In the genomic region with DNA sequence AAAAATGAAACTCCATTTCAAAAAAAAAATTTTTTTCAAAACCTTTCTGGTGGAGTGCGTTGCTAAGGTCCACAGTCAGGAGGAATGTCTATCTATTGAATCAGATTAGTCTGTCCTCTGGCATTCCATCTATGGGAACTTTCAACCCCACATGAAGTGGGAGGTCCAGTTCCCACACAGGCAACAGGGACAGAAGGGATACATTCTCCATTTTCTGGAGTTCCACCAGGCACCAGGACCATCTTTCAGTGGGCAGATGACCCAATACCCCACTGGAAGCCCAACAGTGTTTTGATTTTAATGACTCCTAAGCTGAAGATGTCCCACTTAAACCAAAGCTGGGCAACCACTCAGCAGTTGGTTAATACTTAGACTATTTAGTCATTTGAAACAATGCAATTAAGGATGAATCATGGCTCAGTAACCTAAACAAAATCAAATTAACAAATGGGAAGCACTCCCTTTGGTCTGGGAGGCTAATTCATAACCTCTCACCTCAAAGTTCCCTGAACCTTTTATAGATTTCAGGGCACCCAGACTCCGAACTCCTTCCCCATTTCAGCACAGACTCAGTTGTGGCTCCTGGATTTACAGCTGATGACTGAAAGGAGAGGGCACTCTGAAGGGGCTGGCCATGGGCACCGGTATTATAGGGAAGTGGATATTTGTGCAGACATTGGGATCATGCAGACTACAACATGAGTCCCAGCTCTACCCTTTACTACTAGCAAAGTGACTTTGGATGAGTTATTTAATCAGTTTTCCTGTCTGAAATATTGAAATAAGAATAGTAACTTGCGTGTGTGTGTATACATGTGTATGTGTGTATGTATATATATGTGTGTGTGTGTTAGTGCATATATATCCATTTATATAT, we compare ENCODE assay signal across 1 cellular context.
TF ChIP-seq lines count a peak whose summit lies in the region.

No MANE protein-coding gene starts in this region.

TF ChIP-seq in SK-N-SH, 30 proteins besides CTCF, POLR2A, EP300 and RAD21 (continued from another document):
- TF ChIP-seq, protein P1, sequence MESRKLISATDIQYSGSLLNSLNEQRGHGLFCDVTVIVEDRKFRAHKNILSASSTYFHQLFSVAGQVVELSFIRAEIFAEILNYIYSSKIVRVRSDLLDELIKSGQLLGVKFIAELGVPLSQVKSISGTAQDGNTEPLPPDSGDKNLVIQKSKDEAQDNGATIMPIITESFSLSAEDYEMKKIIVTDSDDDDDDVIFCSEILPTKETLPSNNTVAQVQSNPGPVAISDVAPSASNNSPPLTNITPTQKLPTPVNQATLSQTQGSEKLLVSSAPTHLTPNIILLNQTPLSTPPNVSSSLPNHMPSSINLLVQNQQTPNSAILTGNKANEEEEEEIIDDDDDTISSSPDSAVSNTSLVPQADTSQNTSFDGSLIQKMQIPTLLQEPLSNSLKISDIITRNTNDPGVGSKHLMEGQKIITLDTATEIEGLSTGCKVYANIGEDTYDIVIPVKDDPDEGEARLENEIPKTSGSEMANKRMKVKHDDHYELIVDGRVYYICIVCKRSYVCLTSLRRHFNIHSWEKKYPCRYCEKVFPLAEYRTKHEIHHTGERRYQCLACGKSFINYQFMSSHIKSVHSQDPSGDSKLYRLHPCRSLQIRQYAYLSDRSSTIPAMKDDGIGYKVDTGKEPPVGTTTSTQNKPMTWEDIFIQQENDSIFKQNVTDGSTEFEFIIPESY (IDR thresholded peaks at IDR 0.05; ENCODE audit: borderline replicate concordance, low read depth) = no peak
- TF ChIP-seq SMC3 (IDR thresholded peaks at IDR 0.05; ENCODE audit: low read depth, low read length) (no peak), FOSL2 (IDR thresholded peaks at IDR 0.05; ENCODE audit: borderline replicate concordance, low read depth) (peak; percentile 67), NRF1 (IDR thresholded peaks at IDR 0.05; ENCODE audit: low read depth, low read length) (no peak), RXRA (IDR thresholded peaks at IDR 0.05; ENCODE audit: borderline replicate concordance, low read depth) (peak; percentile 70), JUND (IDR thresholded peaks at IDR 0.05) (peak; percentile 80), RFX5 (IDR thresholded peaks at IDR 0.05; ENCODE audit: low read length) (no peak), NFIC (IDR thresholded peaks at IDR 0.05; ENCODE audit: borderline replicate concordance) (peak; percentile 64; the same call in 1 of the 2 replicates), MEF2A (IDR thresholded peaks at IDR 0.05; ENCODE audit: borderline replicate concordance, low read depth) (0 out of 2 replicates have a peak, but pooled peaks have one; percentile 41), GABPA (IDR thresholded peaks at IDR 0.05; ENCODE audit: low read depth) (no peak), EZH2phosphoT487 (IDR thresholded peaks at IDR 0.05; ENCODE audit: borderline replicate concordance, low read depth) (no peak), ELF1 (IDR thresholded peaks at IDR 0.05) (no peak)
- TF ChIP-seq, protein P2, sequence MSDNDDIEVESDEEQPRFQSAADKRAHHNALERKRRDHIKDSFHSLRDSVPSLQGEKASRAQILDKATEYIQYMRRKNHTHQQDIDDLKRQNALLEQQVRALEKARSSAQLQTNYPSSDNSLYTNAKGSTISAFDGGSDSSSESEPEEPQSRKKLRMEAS (IDR thresholded peaks at IDR 0.05; ENCODE audit: low read depth) = no peak
- TF ChIP-seq, protein P3, sequence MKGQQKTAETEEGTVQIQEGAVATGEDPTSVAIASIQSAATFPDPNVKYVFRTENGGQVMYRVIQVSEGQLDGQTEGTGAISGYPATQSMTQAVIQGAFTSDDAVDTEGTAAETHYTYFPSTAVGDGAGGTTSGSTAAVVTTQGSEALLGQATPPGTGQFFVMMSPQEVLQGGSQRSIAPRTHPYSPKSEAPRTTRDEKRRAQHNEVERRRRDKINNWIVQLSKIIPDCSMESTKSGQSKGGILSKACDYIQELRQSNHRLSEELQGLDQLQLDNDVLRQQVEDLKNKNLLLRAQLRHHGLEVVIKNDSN (IDR thresholded peaks at IDR 0.05; ENCODE audit: borderline replicate concordance, low read depth) = no peak
